ENCODE assay signal across 12 cellular contexts in the genomic region with DNA sequence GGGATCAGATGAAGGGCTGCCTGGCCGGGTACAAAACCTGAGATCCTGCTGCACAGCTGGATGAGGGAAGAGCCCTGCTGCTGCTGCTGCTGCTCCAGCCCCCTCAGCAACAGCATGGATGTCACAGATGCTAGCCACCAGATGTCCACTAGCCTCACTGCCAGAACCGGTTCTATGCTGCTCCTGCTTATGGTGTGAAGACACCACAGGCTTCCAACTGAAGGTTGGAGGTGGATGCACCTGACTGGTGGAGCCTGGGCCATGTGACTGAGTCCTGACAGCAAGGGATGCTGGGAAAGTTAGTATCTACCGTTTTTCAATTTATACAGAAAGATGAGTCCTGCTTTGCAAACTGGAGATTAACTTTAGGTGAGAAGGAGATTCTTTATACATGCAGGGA. TPM values are rescaled to one million over a fixed set of nuclear protein-coding genes. Genes with fewer than 3 reads are reported as not detected.
A peak's percentile ranks its signal among the peaks of the same experiment; 100 is the strongest.
DNase-seq lines count a peak whose midpoint lies in the region; ATAC-seq and TF ChIP-seq lines count a peak whose summit lies in the region.
"Had no signal": no experiment of that assay in that cellular context is flagged by ENCODE, and none has a peak within 500 bp of the region (broad histone marks: within the 10 kb centered on the region; RNA-seq: fewer than 3 reads in every experiment).

No MANE protein-coding gene starts in this region.

- CTCF ChIA-PET in WTC11 (lab: Charles Lee) = no interaction called here

- H3K4me1 Mint-ChIP-seq in WTC11 = peaks cover 25% of the 10 kb centered on the region

- POLR2A ChIA-PET in WTC11 (lab: Charles Lee) = no interaction called here

- ATAC-seq in WTC11 (peak; percentile 32), HG03108 (IDR thresholded peaks at IDR 0.05; ENCODE audit: unreplicated experiment) (no peak), HG02884 (IDR thresholded peaks at IDR 0.05; ENCODE audit: unreplicated experiment) (no peak)

- no peak for TF ChIP-seq CTCF in WTC11 (IDR thresholded peaks at IDR 0.05)

- no peak overlapping the region for H3K4me3 Mint-ChIP-seq in WTC11

- H3K36me3 Mint-ChIP-seq in WTC11 = no peaks in the 10 kb centered on the region

- intact Hi-C loops in posterior cingulate gyrus (cut with DNase I) = no loop called here

- H3K27me3 Mint-ChIP-seq in WTC11 (ENCODE audit: low read depth) = peaks cover 55% of the 10 kb centered on the region

- H3K9me3 Mint-ChIP-seq in WTC11 = no peaks in the 10 kb centered on the region

- DNase-seq in SIG-M5 treated with dmso at 0.1 percent for 504 hours (lab: John Stamatoyannopoulos, UW; ENCODE audit: unreplicated experiment) = peak; percentile 44
- no peak for DNase-seq in SIG-M5 (lab: John Stamatoyannopoulos, UW)
- peak; percentile 41 for DNase-seq in NCI-H146 treated with DMSO at 0.1 percent for 48 hours (lab: John Stamatoyannopoulos, UW; ENCODE audit: unreplicated experiment)
- no peak for DNase-seq in WTC11 (ENCODE audit: low spot score)
- peak in 7 of 10 donors; percentile 66 to 95 (median 78) for DNase-seq in posterior cingulate gyrus
- no peak for DNase-seq in 8988T
- DNase-seq: hippocampal formation; stimulated activated CD4-positive, alpha-beta T cell treated with anti-CD3 and anti-CD28 coated beads, Interleukin-12 subunit alpha, Interleukin-12 subunit beta, amount 100 ng/mL, for 4 hours; stimulated activated naive CD4-positive, alpha-beta T cell treated with Interleukin-2 at 50 U/mL for 16 hours; T1000 had no signal

- H3K27ac Mint-ChIP-seq in WTC11 = no peak overlapping the region

TF ChIP-seq in WTC11, 78 proteins besides CTCF, POLR2A, EP300 and RAD21:
- TF ChIP-seq CREB1 (CRISPR knock-in tag; IDR thresholded peaks at IDR 0.05) = no peak
- peak; percentile 90 for TF ChIP-seq USF1 (CRISPR knock-in tag; IDR thresholded peaks at IDR 0.05)
- TF ChIP-seq TP53 (CRISPR knock-in tag; IDR thresholded peaks at IDR 0.05) = no peak
- no peak for TF ChIP-seq EMX1 (CRISPR knock-in tag; IDR thresholded peaks at IDR 0.05)
- TF ChIP-seq ZNF232 (CRISPR knock-in tag; IDR thresholded peaks at IDR 0.05) = no peak
- peak; percentile 89 for TF ChIP-seq USF2 (CRISPR knock-in tag; IDR thresholded peaks at IDR 0.05)
- TF ChIP-seq, protein P1, sequence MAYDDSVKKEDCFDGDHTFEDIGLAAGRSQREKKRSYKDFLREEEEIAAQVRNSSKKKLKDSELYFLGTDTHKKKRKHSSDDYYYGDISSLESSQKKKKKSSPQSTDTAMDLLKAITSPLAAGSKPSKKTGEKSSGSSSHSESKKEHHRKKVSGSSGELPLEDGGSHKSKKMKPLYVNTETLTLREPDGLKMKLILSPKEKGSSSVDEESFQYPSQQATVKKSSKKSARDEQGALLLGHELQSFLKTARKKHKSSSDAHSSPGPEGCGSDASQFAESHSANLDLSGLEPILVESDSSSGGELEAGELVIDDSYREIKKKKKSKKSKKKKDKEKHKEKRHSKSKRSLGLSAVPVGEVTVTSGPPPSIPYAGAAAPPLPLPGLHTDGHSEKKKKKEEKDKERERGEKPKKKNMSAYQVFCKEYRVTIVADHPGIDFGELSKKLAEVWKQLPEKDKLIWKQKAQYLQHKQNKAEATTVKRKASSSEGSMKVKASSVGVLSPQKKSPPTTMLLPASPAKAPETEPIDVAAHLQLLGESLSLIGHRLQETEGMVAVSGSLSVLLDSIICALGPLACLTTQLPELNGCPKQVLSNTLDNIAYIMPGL (CRISPR knock-in tag; IDR thresholded peaks at IDR 0.05) = no peak
- TF ChIP-seq NR2C2 (CRISPR knock-in tag; IDR thresholded peaks at IDR 0.05) = no peak

RNA-seq across cellular contexts. Expression of gene ACTG1, which starts 17.6 kb away (rescaled TPM):
- total RNA-seq in WTC11 (2021) = 3,338 to 3,455 TPM (median 3,348 TPM) in 3 replicates

RNA-seq across cellular contexts. Expression of gene FSCN2, which starts 33.2 kb away (rescaled TPM):
- 0.31 to 0.89 TPM (median 0.46 TPM) in 3 replicates for total RNA-seq in WTC11 (2021)

RNA-seq across cellular contexts. Expression of gene FAAP100, which starts 57.2 kb away (rescaled TPM):
- total RNA-seq in WTC11 (2021) = 44.7 to 54.7 TPM (median 47.8 TPM) in 3 replicates

Comparison
In these comparisons a context has a peak if more than half of its experiments do, and no peak if none do; other contexts are left out.
1. DNase-seq: peak in SIG-M5 treated with dmso at 0.1 percent for 504 hours (single experiment), NCI-H146 treated with DMSO at 0.1 percent for 48 hours (single experiment) and posterior cingulate gyrus (7 of 10); none in SIG-M5 (single experiment), WTC11 (single experiment) and 8988T (single experiment).